ENCODE assay signal across 8 cellular contexts in the genomic region with DNA sequence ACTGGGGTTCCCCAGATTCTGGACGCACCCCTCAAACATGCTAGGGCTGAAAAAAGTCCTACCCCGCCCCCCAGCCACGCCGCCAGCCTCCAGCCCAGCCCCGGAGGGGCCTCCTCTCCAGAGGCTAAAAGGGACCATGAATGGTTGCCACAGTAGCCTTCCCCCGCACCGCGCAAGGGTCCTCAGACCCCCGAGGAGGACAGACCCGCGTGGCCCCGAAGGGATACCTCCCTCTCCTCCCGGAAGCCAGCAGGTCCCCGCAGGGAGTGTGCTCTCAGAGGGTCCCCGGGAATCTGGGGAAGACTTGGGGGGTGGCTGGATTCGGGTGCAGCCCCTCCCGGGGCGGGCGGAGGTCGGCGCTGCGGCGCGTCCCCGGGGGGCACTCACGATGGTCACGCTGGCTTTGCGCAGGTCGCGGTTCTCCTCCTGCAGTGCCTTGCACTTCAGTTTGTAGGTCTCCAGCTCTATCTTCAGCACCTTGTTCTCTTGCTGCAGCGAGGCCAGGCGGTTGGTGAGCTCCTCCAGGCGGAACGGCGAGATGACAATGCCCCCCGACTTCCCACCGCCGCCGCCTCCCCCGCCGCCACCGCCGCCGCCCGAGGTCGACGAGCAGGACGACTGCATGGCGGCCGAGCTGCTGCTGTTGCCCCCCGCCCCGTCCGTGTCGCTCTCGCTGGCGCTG. TPM values are rescaled to one million over a fixed set of nuclear protein-coding genes. Genes with fewer than 3 reads are reported as not detected.
DNase-seq lines count a peak whose midpoint lies in the region; ATAC-seq and TF ChIP-seq lines count a peak whose summit lies in the region.

No MANE protein-coding gene starts in this region.

- H3K27ac Mint-ChIP-seq in GM23338 = peak overlapping the region; percentile 93; the same call in 1 of the 2 replicates
- H3K27ac Mint-ChIP-seq in chondrocyte (ENCODE audit: unreplicated experiment) = peak overlapping the region; percentile 93
- H3K27ac Mint-ChIP-seq in memory B cell = peak overlapping the region; percentile 83

- peak overlapping the region; percentile 82 for H3K9ac ChIP-seq in PC-3 (ENCODE audit: low read length)

- no peak for TF ChIP-seq POLR2A in thyroid gland (IDR thresholded peaks at IDR 0.05)

- H3K27me3 Mint-ChIP-seq in GM23338 (ENCODE audit: insufficient read depth, low read depth, poor library complexity) = peaks cover 2% of the 10 kb centered on the region
- H3K27me3 Mint-ChIP-seq in chondrocyte (ENCODE audit: low read depth) = no peaks in the 10 kb centered on the region
- no peaks in the 10 kb centered on the region for H3K27me3 Mint-ChIP-seq in memory B cell

- POLR2A ChIA-PET in PC-3 (lab: Charles Lee; ENCODE audit: unreplicated experiment) = interaction anchor here (0.7 to 0.9 kb wide), 2 partner anchors 41 to 88 kb away, joined by 4 to 5 read pairs; no protein-coding TSS in a partner anchor

- H4K20me1 ChIP-seq in GM23338 (replicated peaks; ENCODE audit: insufficient read depth) (peaks cover 36% of the 10 kb centered on the region), PC-3 (ENCODE audit: low read length) (peaks cover 34% of the 10 kb centered on the region)

- H3K36me3 ChIP-seq in GM23338 (ENCODE audit: insufficient read depth) (no peaks in the 10 kb centered on the region; the same call in 1 of the 2 replicates), PC-3 (ENCODE audit: low read depth, low read length) (no peaks in the 10 kb centered on the region), thyroid gland (no peaks in the 10 kb centered on the region)

- H2AFZ ChIP-seq in GM23338 (no peak overlapping the region), PC-3 (ENCODE audit: low read length) (peak overlapping the region; percentile 70)

- peaks cover 54% of the 10 kb centered on the region for H3K4me1 Mint-ChIP-seq in GM23338
- H3K4me1 Mint-ChIP-seq in chondrocyte (ENCODE audit: low read depth) = peaks cover 61% of the 10 kb centered on the region
- peaks cover 47% of the 10 kb centered on the region for H3K4me1 Mint-ChIP-seq in memory B cell

- H3K36me3 Mint-ChIP-seq in GM23338 (ENCODE audit: low read depth) (peaks cover 7% of the 10 kb centered on the region; the same call in 2 of the 3 replicates), chondrocyte (ENCODE audit: low read depth) (no peaks in the 10 kb centered on the region), memory B cell (peaks cover 8% of the 10 kb centered on the region)

- H3K9me3 ChIP-seq in PC-3 (ENCODE audit: low read length) (no peaks in the 10 kb centered on the region), thyroid gland (no peaks in the 10 kb centered on the region)

- H3K4me3 Mint-ChIP-seq in GM23338 (peak overlapping the region; percentile 99), chondrocyte (ENCODE audit: unreplicated experiment) (peak overlapping the region; percentile 97), memory B cell (peak overlapping the region; percentile 93)

- H3K4me2 ChIP-seq in GM23338 = peak overlapping the region; percentile 62
- peak overlapping the region; percentile 84 for H3K4me2 ChIP-seq in PC-3 (ENCODE audit: low read length)

- H3K9me2 ChIP-seq in GM23338 (ENCODE audit: insufficient read depth) (no peaks in the 10 kb centered on the region), PC-3 (replicated peaks; ENCODE audit: low read length) (no peaks in the 10 kb centered on the region)

- intact Hi-C loops in PC-3 (cut with micrococcal nuclease) (loop anchor here (1.0 to 5.0 kb wide), 3 partner anchors 41 to 280 kb away; no protein-coding TSS in a partner anchor), thyroid gland (cut with DNase I) (loop anchor here (10.0 kb wide), 1 partner anchor 281 kb away; no protein-coding TSS in a partner anchor)

- DNase-seq in GM23338 (ENCODE audit: low spot score) (no peak), PC-3 (no peak), chondrocyte (ENCODE audit: low spot score) (no peak), memory B cell (ENCODE audit: low spot score in 2 of 2) (peak in 1 of 2 donors; percentile 22), thyroid gland (peak in 1 of 2 donors; percentile 13), NCI-H1436 treated with DMSO at 0.1 percent for 48 hours (lab: John Stamatoyannopoulos, UW) (no peak)

- no peaks in the 10 kb centered on the region for H3K27me3 ChIP-seq in GM23338 (ENCODE audit: insufficient read depth)
- no peaks in the 10 kb centered on the region for H3K27me3 ChIP-seq in PC-3 (ENCODE audit: low read length)
- H3K27me3 ChIP-seq in thyroid gland = no peaks in the 10 kb centered on the region

- TF ChIP-seq CTCF in GM23338 (conservative IDR thresholded peaks at IDR 0.05; ENCODE audit: low read depth in 2 of 2) (no peak), PC-3 (conservative IDR thresholded peaks at IDR 0.05; ENCODE audit: low read depth, low read length) (no peak), chondrocyte (IDR thresholded peaks at IDR 0.05) (no peak), thyroid gland (IDR thresholded peaks at IDR 0.05) (no peak)

- peaks cover 52% of the 10 kb centered on the region for H3K79me2 ChIP-seq in GM23338 (replicated peaks; ENCODE audit: insufficient read depth)
- H3K79me2 ChIP-seq in PC-3 (ENCODE audit: low read length) = peaks cover 54% of the 10 kb centered on the region

- WGBS in thyroid gland, 2 donors = 0 to 4% methylated on average over 5 to 11 of the region's 56 CpGs

- ATAC-seq in GM23338 = peak; percentile 1; the same call in 2 of the 3 replicates
- no peak for ATAC-seq in PC-3
- ATAC-seq in memory B cell (ENCODE audit: low read depth) = no peak
- ATAC-seq in GM18870 (IDR thresholded peaks at IDR 0.05; ENCODE audit: unreplicated experiment) = no peak
- ATAC-seq in HG02678 (IDR thresholded peaks at IDR 0.05; ENCODE audit: unreplicated experiment) = no peak

- CTCF ChIA-PET in PC-3 (lab: Charles Lee) = interaction anchor here (0.6 to 2.2 kb wide), 8 partner anchors 40 to 178 kb away, joined by 3 to 12 read pairs (median 4); no protein-coding TSS in a partner anchor

- BruUV-seq in PC-3 (replicated peaks; lab: Mats Ljungman, UMichigan) = no TSS peak

- peaks cover 28% of the 10 kb centered on the region for H3K4me1 ChIP-seq in GM23338 (ENCODE audit: insufficient read depth)
- H3K4me1 ChIP-seq in PC-3 (ENCODE audit: insufficient read depth, low read length) = peaks cover 52% of the 10 kb centered on the region
- peaks cover 21 to 31% of the 10 kb centered on the region in 2 donors for H3K4me1 ChIP-seq in thyroid gland

- no peaks in the 10 kb centered on the region for H3K9me3 Mint-ChIP-seq in GM23338
- no peaks in the 10 kb centered on the region for H3K9me3 Mint-ChIP-seq in chondrocyte (ENCODE audit: low read depth)
- H3K9me3 Mint-ChIP-seq in memory B cell = no peaks in the 10 kb centered on the region

- H3K27ac ChIP-seq in GM23338 (ENCODE audit: low read depth) (no peak overlapping the region), PC-3 (ENCODE audit: low read length) (peak overlapping the region; percentile 70), thyroid gland (peak overlapping the region; percentile 97)

- H3K4me3 ChIP-seq in GM23338 (peak overlapping the region; percentile 77), PC-3 (ENCODE audit: low read length) (peak overlapping the region; percentile 93), thyroid gland (replicated peaks in 1 of 3) (peak overlapping the region; percentile 43 to 91 (median 71))

- H3F3A ChIP-seq in GM23338 (replicated peaks; ENCODE audit: low read depth) = no peaks in the 10 kb centered on the region
- peaks cover 12% of the 10 kb centered on the region for H3F3A ChIP-seq in PC-3 (ENCODE audit: low read length, unreplicated experiment)

RNA-seq across cellular contexts. Expression of a gene that starts 0.5 kb away (rescaled TPM):
- 66.9 and 69.4 TPM in 2 replicates for total RNA-seq in GM23338 (2014; rRNA removed; shearing (Covaris generic))
- polyA plus RNA-seq in GM23338 (2016; fragmentation: Nextera tagmentation; extraction: Ambion mirVana) = 32.1 and 32.5 TPM in 2 replicates
- total RNA-seq in PC-3 (2014; rRNA removed) = 37.6 and 46.1 TPM in 2 replicates
- total RNA-seq in chondrocyte = 58.9 to 61.8 TPM (median 59.3 TPM) in 3 replicates
- 10 to 100 TPM; 59.3 to 79.3 (median 64.8) TPM for total RNA-seq in thyroid gland
